Comparison of ENCODE assay signal across 8 cellular contexts in the genomic region with DNA sequence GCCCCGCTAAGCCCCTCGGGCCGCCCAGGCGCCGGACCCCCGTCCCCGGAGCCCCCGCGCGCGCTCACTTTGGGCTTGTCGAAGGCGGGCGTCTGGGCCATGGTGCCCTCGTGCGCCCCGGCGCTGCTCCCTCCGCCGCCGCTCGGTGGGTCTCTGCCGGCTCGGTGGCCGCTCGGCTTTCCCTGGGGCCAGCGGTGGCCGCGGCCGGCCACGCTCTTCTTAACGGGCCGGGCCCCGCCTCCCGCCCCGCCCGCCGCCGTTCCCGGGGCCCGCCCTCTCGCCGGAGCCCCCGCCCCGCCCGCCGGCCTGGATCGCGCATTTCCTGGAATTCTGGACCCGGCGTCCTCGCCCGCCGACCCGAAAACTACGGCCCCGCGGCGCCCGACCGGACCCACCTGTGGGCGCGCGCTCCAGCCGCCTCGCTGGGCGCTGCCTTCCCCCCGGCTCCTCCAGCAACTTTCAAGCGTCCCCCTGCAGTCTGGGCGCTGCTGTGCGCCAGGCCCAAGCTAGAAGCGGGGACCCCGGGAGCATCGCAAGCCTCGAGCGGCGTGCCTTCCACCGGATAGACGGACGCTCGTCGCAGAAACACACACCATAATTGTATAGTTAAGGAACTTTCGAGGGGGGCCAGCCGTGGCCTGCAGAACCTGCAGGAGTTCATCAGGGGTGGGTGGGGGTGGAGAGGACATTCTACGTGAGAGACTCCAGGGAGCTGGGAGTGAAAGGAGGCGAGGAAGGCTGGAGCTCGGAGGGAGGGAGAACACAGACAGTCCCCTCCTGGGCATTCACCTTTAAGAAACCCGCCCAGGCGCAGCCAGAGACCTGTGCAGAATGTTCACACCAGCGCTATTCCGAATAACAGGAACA. TPM values are rescaled to one million over a fixed set of nuclear protein-coding genes. Genes with fewer than 3 reads are reported as not detected.
DNase-seq lines count a peak whose midpoint lies in the region; ATAC-seq, FAIRE-seq and TF ChIP-seq lines count a peak whose summit lies in the region.

A gene (minus strand): TSS at position 193 of the 867 bp plus-strand sequence. CDS start 92 bp downstream, at position 101.

- intact Hi-C loops in activated CD8-positive, alpha-beta T cell treated with anti-CD3 and anti-CD28 coated beads for 36 hours (cut with micrococcal nuclease), result no loop called here
- intact Hi-C loops in endothelial cell of umbilical vein (cut with micrococcal nuclease) (loop anchor here (1.0 to 5.0 kb wide), 3 partner anchors 8 to 39 kb away; no protein-coding TSS in a partner anchor), testis (cut with DNase I; ENCODE audit: low total_unique reads) (no loop called here)

- no peaks in the 10 kb centered on the region for H3K9me1 ChIP-seq in endothelial cell of umbilical vein (replicated peaks; ENCODE audit: control insufficient read depth, extremely low read depth, insufficient read depth, low read length)

- BruUV-seq in endothelial cell of umbilical vein (replicated peaks; lab: Mats Ljungman, UMichigan), result no TSS peak

- no peak for TF ChIP-seq CTCF in activated CD8-positive, alpha-beta T cell treated with anti-CD3 and anti-CD28 coated beads for 36 hours (IDR thresholded peaks at IDR 0.05)
- TF ChIP-seq CTCF in endothelial cell of umbilical vein (IDR thresholded peaks at IDR 0.05; ENCODE audit: extremely low read depth in 1 of 2, insufficient read depth in 1 of 2, low read depth in 1 of 2, low read length in 2 of 2) (no peak), testis (IDR thresholded peaks at IDR 0.05) (no peak)

- peak within 1 kb of the TSS; percentile 75 for H3K27ac Mint-ChIP-seq in activated CD8-positive, alpha-beta T cell treated with anti-CD3 and anti-CD28 coated beads for 36 hours

- H3K79me2 ChIP-seq in endothelial cell of umbilical vein (ENCODE audit: control insufficient read depth, insufficient read depth, low read length), result no peaks in the 10 kb centered on the region

- H3K27ac ChIP-seq in endothelial cell of umbilical vein (ENCODE audit: insufficient read depth, low read depth, low read length), result no peak within 1 kb of the TSS
- peak within 1 kb of the TSS; percentile 19 for H3K27ac ChIP-seq in mesodermal cell (ENCODE audit: low read depth, low read length, severe bottlenecking)
- H3K27ac ChIP-seq in testis, result peak within 1 kb of the TSS; percentile 65 to 66

- no peaks in the 10 kb centered on the region for H3K9me3 Mint-ChIP-seq in activated CD8-positive, alpha-beta T cell treated with anti-CD3 and anti-CD28 coated beads for 36 hours

- H3K4me3 Mint-ChIP-seq in activated CD8-positive, alpha-beta T cell treated with anti-CD3 and anti-CD28 coated beads for 36 hours, result peak within 1 kb of the TSS; percentile 75

- H3K27me3 ChIP-seq in endothelial cell of umbilical vein (ENCODE audit: control insufficient read depth in 2 of 2, insufficient read depth in 2 of 2, low read length in 2 of 2) (peaks cover 15 to 19% of the 10 kb centered on the region in 2 experiments), testis (no peaks in the 10 kb centered on the region)

- H4K20me1 ChIP-seq in endothelial cell of umbilical vein (replicated peaks; ENCODE audit: control insufficient read depth, extremely low read depth, insufficient read depth, low read length), result no peaks in the 10 kb centered on the region

- H3K4me3 ChIP-seq in endothelial cell of umbilical vein (replicated peaks in 1 of 3; ENCODE audit: insufficient read depth in 1 of 3, low read depth in 1 of 3, low read length in 3 of 3) (peak within 1 kb of the TSS; percentile 48 to 88 (median 51)), mesodermal cell (ENCODE audit: extremely low read depth, insufficient read depth, low read length, poor library complexity, severe bottlenecking) (peak within 1 kb of the TSS; percentile 60), testis (peak within 1 kb of the TSS; percentile 52 to 78)

- H3K9ac ChIP-seq in endothelial cell of umbilical vein (replicated peaks; ENCODE audit: extremely low read depth, insufficient read depth, low read length), result peak within 1 kb of the TSS; percentile 45

- H3K36me3 Mint-ChIP-seq in activated CD8-positive, alpha-beta T cell treated with anti-CD3 and anti-CD28 coated beads for 36 hours (ENCODE audit: low read depth), result no peaks in the 10 kb centered on the region

- DNase-seq in AG08396 (ENCODE audit: low spot score), result peak; percentile 88
- DNase-seq in NCI-H2227 (lab: John Stamatoyannopoulos, UW; ENCODE audit: unreplicated experiment), result peak; percentile 74
- peak; percentile 67 for DNase-seq in activated CD8-positive, alpha-beta T cell treated with anti-CD3 and anti-CD28 coated beads for 36 hours
- DNase-seq in endothelial cell of umbilical vein (ENCODE audit: low read depth, low spot score), result peak; percentile 71
- DNase-seq in testis, result peak; percentile 64

- H3K27me3 Mint-ChIP-seq in activated CD8-positive, alpha-beta T cell treated with anti-CD3 and anti-CD28 coated beads for 36 hours, result no peaks in the 10 kb centered on the region

- peaks cover 30% of the 10 kb centered on the region for H3K4me1 Mint-ChIP-seq in activated CD8-positive, alpha-beta T cell treated with anti-CD3 and anti-CD28 coated beads for 36 hours (ENCODE audit: low read depth)

- WGBS in mesodermal cell (ENCODE audit: insufficient coverage in 2 of 2), 2 experiments, result 0 to 1% methylated on average over 57 to 61 of the region's 91 CpGs
- 1% methylated on average over 25 to 88 of the region's 91 CpGs for WGBS in testis, 2 donors

- peaks cover 9% of the 10 kb centered on the region for H3K4me1 ChIP-seq in endothelial cell of umbilical vein (ENCODE audit: control insufficient read depth, extremely low read depth, insufficient read depth, low read length)
- H3K4me1 ChIP-seq in mesodermal cell (ENCODE audit: control insufficient read depth, insufficient read depth, low read length, poor library complexity, severe bottlenecking), result peaks cover 11% of the 10 kb centered on the region
- peaks cover 9% of the 10 kb centered on the region for H3K4me1 ChIP-seq in testis

- H3K4me2 ChIP-seq in endothelial cell of umbilical vein (ENCODE audit: insufficient read depth, low read length), result peak within 1 kb of the TSS; percentile 98

- CTCF ChIA-PET in activated CD8-positive, alpha-beta T cell treated with anti-CD3 and anti-CD28 coated beads for 36 hours (lab: Charles Lee), result interaction anchor here (1.0 to 4.3 kb wide), 2 partner anchors 33 to 435 kb away, joined by 4 to 32 read pairs; no protein-coding TSS in a partner anchor
- CTCF ChIA-PET in endothelial cell of umbilical vein (lab: Charles Lee), result interaction anchor here (1.1 to 4.1 kb wide), 3 partner anchors 9 to 32 kb away, joined by 4 to 38 read pairs (median 11); no protein-coding TSS in a partner anchor

- ATAC-seq in GM19397 (IDR thresholded peaks at IDR 0.05; ENCODE audit: unreplicated experiment) (peak; percentile 36), GM18861 (IDR thresholded peaks at IDR 0.05; ENCODE audit: unreplicated experiment) (no peak)
- peak; percentile 60 for ATAC-seq in activated CD8-positive, alpha-beta T cell treated with anti-CD3 and anti-CD28 coated beads for 36 hours

- FAIRE-seq in endothelial cell of umbilical vein (lab: Jason Lieb, UNC), result peak; percentile 56

- H3K9me3 ChIP-seq in endothelial cell of umbilical vein (replicated peaks; ENCODE audit: control insufficient read depth, insufficient read depth, low read length), result no peaks in the 10 kb centered on the region
- H3K9me3 ChIP-seq in mesodermal cell (ENCODE audit: control insufficient read depth, low read length), result peaks cover 3% of the 10 kb centered on the region
- H3K9me3 ChIP-seq in testis, result no peaks in the 10 kb centered on the region

- H3K36me3 ChIP-seq in endothelial cell of umbilical vein (ENCODE audit: control insufficient read depth in 2 of 2, extremely low read depth in 1 of 2, insufficient read depth in 2 of 2, low read length in 2 of 2), result no peaks in the 10 kb centered on the region
- peaks cover 4% of the 10 kb centered on the region for H3K36me3 ChIP-seq in mesodermal cell (ENCODE audit: control insufficient read depth, insufficient read depth, low read length)
- no peaks in the 10 kb centered on the region for H3K36me3 ChIP-seq in testis (ENCODE audit: low read depth, missing control alignments)

- POLR2A ChIA-PET in activated CD8-positive, alpha-beta T cell treated with anti-CD3 and anti-CD28 coated beads for 36 hours (lab: Charles Lee), result interaction anchor here (0.7 to 1.1 kb wide), 4 partner anchors 9 to 440 kb away, joined by 3 to 7 read pairs (median 3); no protein-coding TSS in a partner anchor
- POLR2A ChIA-PET in endothelial cell of umbilical vein (lab: Charles Lee), result interaction anchor here (0.6 kb wide), 1 partner anchor 34 kb away, joined by 3 read pairs; no protein-coding TSS in a partner anchor

- peak within 1 kb of the TSS; percentile 84 for H2AFZ ChIP-seq in endothelial cell of umbilical vein (ENCODE audit: low read depth, low read length)

- TF ChIP-seq POLR2A in endothelial cell of umbilical vein (IDR thresholded peaks at IDR 0.05; ENCODE audit: low read depth, low read length) (peak; percentile 48), testis (IDR thresholded peaks at IDR 0.05) (no peak)

- dilution Hi-C loops in endothelial cell of umbilical vein (cut with MboI; ENCODE audit: extremely low pct_ligation_motif_present, low sequenced_read_pairs), result no loop called here

TF ChIP-seq in endothelial cell of umbilical vein, 7 proteins besides CTCF, POLR2A, EP300 and RAD21:
- TF ChIP-seq FOS (IDR thresholded peaks at IDR 0.05; ENCODE audit: borderline replicate concordance, insufficient read depth, low read length), result no peak
- peak; percentile 69 for TF ChIP-seq POLR2AphosphoS5 (IDR thresholded peaks at IDR 0.05; ENCODE audit: insufficient read depth, low read depth, low read length)

RNA-seq across cellular contexts. Expression of the gene that starts here (rescaled TPM):
- total RNA-seq in activated CD8-positive, alpha-beta T cell treated with anti-CD3 and anti-CD28 coated beads for 36 hours, result 10 to 100 TPM; 32.8 to 36.7 TPM
- total RNA-seq in endothelial cell of umbilical vein, result 26.3 and 33.2 TPM in 2 replicates
- 29.8 and 33.1 TPM in 2 replicates for polyA plus RNA-seq in endothelial cell of umbilical vein
- 25.8 and 29.4 TPM in 2 replicates for polyA plus RNA-seq in endothelial cell of umbilical vein (2011; cell fraction: cytosol; rRNA removed)
- 49.2 and 50.3 TPM in 2 replicates for polyA plus RNA-seq in endothelial cell of umbilical vein (2011; cell fraction: nucleus; rRNA removed)
- 23.0 and 30.6 TPM in 2 replicates for polyA plus RNA-seq in endothelial cell of umbilical vein (2012)
- 23.0 and 24.0 TPM in 2 replicates for polyA minus RNA-seq in endothelial cell of umbilical vein
- polyA minus RNA-seq in endothelial cell of umbilical vein (2011; cell fraction: cytosol; rRNA and poly(A)+ RNA removed), result 9.2 TPM
- polyA minus RNA-seq in endothelial cell of umbilical vein (2011; cell fraction: nucleus; rRNA and poly(A)+ RNA removed), result 9.7 and 13.6 TPM in 2 replicates
- polyA plus RNA-seq in mesodermal cell (2013, experiment 1 of 2), result 82.4 TPM
- 68.3 TPM for polyA plus RNA-seq in mesodermal cell (2013, experiment 2 of 2)
- 10 to 100 TPM; 10.0 to 11.2 TPM for total RNA-seq in testis
- polyA plus RNA-seq in testis (ENCODE audit: insufficient read depth, low read depth, low replicate concordance), result 8.2 TPM
